9 cellular contexts compared by ENCODE assay signal in genomic region chr19:51020988-51021651, GRCh38. TPM values are rescaled to one million over a fixed set of nuclear protein-coding genes. Genes with fewer than 3 reads are reported as not detected.
DNase-seq lines count a peak whose midpoint lies in the region; ATAC-seq, FAIRE-seq and TF ChIP-seq lines count a peak whose summit lies in the region.
"Had no signal": no experiment of that assay in that cellular context is flagged by ENCODE, and none has a peak within 500 bp of the region (broad histone marks: within the 10 kb centered on the region; RNA-seq: fewer than 3 reads in every experiment).

No MANE protein-coding gene starts in this region.

- no peak overlapping the region for H3K4me2 ChIP-seq in GM12878 (ENCODE audit: control insufficient read depth, insufficient read depth)

- peak; percentile 31; the same call in 1 of the 2 replicates for TF ChIP-seq RAD21 in GM12878 (IDR thresholded peaks at IDR 0.05; ENCODE audit: insufficient read depth, low read depth, low read length)

- in situ Hi-C loops in ACHN (cut with HindIII; ENCODE audit: low pct_ligation_motif_present, low pct_unique_long_range_greater_than_20kb, low sequenced_read_pairs) (no loop called here), GM12878 (cut with MboI) (no loop called here)

- H3K9ac ChIP-seq in GM12878 (ENCODE audit: control insufficient read depth, insufficient read depth, low read length) = no peak overlapping the region

- WGBS in GM12878 (ENCODE audit: insufficient coverage, insufficient replicate concordance, low lambda C conversion rate, missing lambda C conversion rate) = 24% methylated on average over 7 of the region's 7 CpGs
- 30 to 32% methylated on average over 7 of the region's 7 CpGs for WGBS in aorta, 2 donors

- no peak overlapping the region for H2AFZ ChIP-seq in GM12878 (ENCODE audit: control insufficient read depth, low read depth, low read length)

- DNase-seq in ACHN (peak; percentile 39), GM03348 (ENCODE audit: low spot score) (peak; percentile 64), NCI-H2029 treated with DMSO at 0.1 percent for 48 hours (lab: John Stamatoyannopoulos, UW) (peak; percentile 61), GM12878 (ENCODE audit: low read depth, low spot score) (no peak), left colon (no peak), aorta (peak; percentile 1 to 7)

- TF ChIP-seq CTCF in GM12878 (IDR thresholded peaks at IDR 0.05 in 2 of 3, conservative IDR thresholded peaks at IDR 0.05 in 1 of 3; ENCODE audit: control insufficient read depth in 2 of 3, extremely low read depth in 1 of 3, insufficient read depth in 1 of 3, low read depth in 3 of 3, low read length in 3 of 3) = peak; percentile 47 to 52 (median 48)

- no TSS peak for BruUV-seq in GM12878 (replicated peaks; lab: Mats Ljungman, UMichigan)

- RAD21 ChIA-PET in GM12878 (lab: Charles Lee; ENCODE audit: unreplicated experiment) = interaction anchor here (0.5 to 1.4 kb wide), 2 partner anchors 75 to 98 kb away, joined by 3 to 4 read pairs; no protein-coding TSS in a partner anchor

- H3K27ac ChIP-seq in GM12878 (ENCODE audit: control insufficient read depth, insufficient read depth) = no peak overlapping the region
- no peak overlapping the region for H3K27ac ChIP-seq in aorta (ENCODE audit: low read depth in 1 of 2, low read length in 2 of 2)

- H4K20me1 ChIP-seq in GM12878 (ENCODE audit: control insufficient read depth, insufficient read depth) = no peaks in the 10 kb centered on the region

- no peaks in the 10 kb centered on the region for H3K36me3 ChIP-seq in GM12878 (ENCODE audit: control insufficient read depth in 2 of 2, insufficient read depth in 2 of 2, low read length in 1 of 2)
- no peaks in the 10 kb centered on the region for H3K36me3 ChIP-seq in aorta (ENCODE audit: control insufficient read depth in 1 of 2, insufficient read depth in 2 of 2, low read length in 1 of 2)

- no peak for TF ChIP-seq EP300 in GM12878 (IDR thresholded peaks at IDR 0.05; ENCODE audit: borderline replicate concordance in 1 of 2, control insufficient read depth in 1 of 2, low read depth in 2 of 2, low read length in 2 of 2)

- ATAC-seq in GM12878 (peak; percentile 49), left colon (peak; percentile 53), aorta (ENCODE audit: low FRiP score) (no peak), HG02642 (IDR thresholded peaks at IDR 0.05; ENCODE audit: poor library complexity, unreplicated experiment) (no peak), HG02884 (IDR thresholded peaks at IDR 0.05; ENCODE audit: unreplicated experiment) (no peak)

- no peak for TF ChIP-seq POLR2A in GM12878 (IDR thresholded peaks at IDR 0.05; ENCODE audit: low read depth, low read length)

- H3K4me1 ChIP-seq in GM12878 (ENCODE audit: control insufficient read depth, insufficient read depth, low read length) = no peaks in the 10 kb centered on the region
- H3K4me1 ChIP-seq in aorta (ENCODE audit: control insufficient read depth in 1 of 2, insufficient read depth in 2 of 2, low read length in 2 of 2) = no peaks in the 10 kb centered on the region

- H3K9me3 ChIP-seq in GM12878 (replicated peaks; ENCODE audit: control insufficient read depth, insufficient read depth, low read length) (no peaks in the 10 kb centered on the region; the same call in 2 of the 3 replicates), aorta (ENCODE audit: control insufficient read depth, low read length) (no peaks in the 10 kb centered on the region)

- SMC1A ChIA-PET in GM12878 (lab: Charles Lee; ENCODE audit: uncharacterized antibody, unreplicated experiment) = no interaction called here

- CTCF ChIA-PET in GM12878 (lab: Yijun Ruan, JAX) = interaction anchor here (0.7 to 1.9 kb wide), 6 partner anchors 41 to 238 kb away, joined by 3 to 17 read pairs (median 4); no protein-coding TSS in a partner anchor

- intact Hi-C loops in GM12878 (cut with micrococcal nuclease; ENCODE audit: unreplicated experiment) (no loop called here), left colon (cut with DNase I, micrococcal nuclease) (no loop called here), aorta (cut with DNase I) (no loop called here)

- H3K4me3 ChIP-seq in GM12878 = no peak overlapping the region
- no peak overlapping the region for H3K4me3 ChIP-seq in aorta (ENCODE audit: low read length in 2 of 2)

- no peaks in the 10 kb centered on the region for H3K79me2 ChIP-seq in GM12878 (ENCODE audit: control insufficient read depth, insufficient read depth, low read length)

- peak; percentile 54 for FAIRE-seq in GM12878 (lab: Jason Lieb, UNC)
- FAIRE-seq: colon had no signal

- H3K27me3 ChIP-seq in GM12878 (replicated peaks in 1 of 2; ENCODE audit: control insufficient read depth in 2 of 2, insufficient read depth in 2 of 2, low read length in 1 of 2) = no peaks in the 10 kb centered on the region; a peak in 3 of 4 replicates
- no peaks in the 10 kb centered on the region for H3K27me3 ChIP-seq in aorta (ENCODE audit: control insufficient read depth in 1 of 2, insufficient read depth in 2 of 2, low read length in 1 of 2)

- POLR2A ChIA-PET in GM12878 (lab: Charles Lee) = interaction anchor here (0.6 kb wide), 1 partner anchor 13 kb away, joined by 6 read pairs; no protein-coding TSS in a partner anchor

RNA-seq across cellular contexts. Expression of gene KLK10, which starts 1.6 kb away (rescaled TPM):
- not detected in 2 replicates for total RNA-seq in GM12878 (2013; cell fraction: nucleolus; rRNA removed)
- total RNA-seq in GM12878 (2014; rRNA removed) (not detected in 2 replicates), GM12878 (2014; rRNA removed; fragmentation: Illumina TruSeq; extraction: Trizol) (not detected in 2 replicates), GM12878 (2021) (not detected in 2 replicates), left colon (under 1 TPM; 0.37 to 0.70 TPM), aorta (not detected)
- not detected for polyA plus RNA-seq in GM12878 (2011; ENCODE audit: low read depth)
- polyA plus RNA-seq in GM12878 (2011; rRNA removed) (not detected in 2 replicates), GM12878 (2014; fragmentation: Illumina TruSeq; extraction: Trizol) (not detected in 2 replicates), GM12878 (2014; fragmentation: Nextera tagmentation; extraction: Ambion mirVana) (not detected), GM12878 (2014; rRNA removed) (not detected in 2 replicates), GM12878 (2016; fragmentation: Nextera tagmentation; extraction: Ambion mirVana) (not detected), aorta (under 1 TPM in 1 of 2 donors, not detected in 1; 0.08 TPM)
- not detected in 2 replicates for polyA plus RNA-seq in GM12878 (2011; cell fraction: cytosol; rRNA removed)
- not detected in 2 replicates for polyA plus RNA-seq in GM12878 (2011; cell fraction: nucleus; rRNA removed)
- polyA plus RNA-seq in GM12878 (2012) = not detected in 2 replicates
- not detected in 2 replicates for polyA minus RNA-seq in GM12878 (2011; rRNA and poly(A)+ RNA removed)
- polyA minus RNA-seq in GM12878 (2011; cell fraction: cytosol; rRNA and poly(A)+ RNA removed) = not detected in 2 replicates
- not detected in 2 replicates for polyA minus RNA-seq in GM12878 (2011; cell fraction: nucleus; rRNA and poly(A)+ RNA removed)

RNA-seq across cellular contexts. Expression of gene KLK11, which starts 5.3 kb away (rescaled TPM):
- not detected in 2 replicates for total RNA-seq in GM12878 (2013; cell fraction: nucleolus; rRNA removed)
- total RNA-seq in GM12878 (2014; rRNA removed) (not detected in 2 replicates), GM12878 (2014; rRNA removed; fragmentation: Illumina TruSeq; extraction: Trizol) (not detected in 2 replicates), GM12878 (2021) (not detected in 2 replicates), left colon (under 1 TPM; 0.47 to 0.64 TPM), aorta (not detected)
- not detected for polyA plus RNA-seq in GM12878 (2011; ENCODE audit: low read depth)
- polyA plus RNA-seq in GM12878 (2011; rRNA removed) (not detected in 2 replicates), GM12878 (2014; fragmentation: Illumina TruSeq; extraction: Trizol) (not detected in 2 replicates), GM12878 (2014; fragmentation: Nextera tagmentation; extraction: Ambion mirVana) (not detected), GM12878 (2014; rRNA removed) (not detected in 2 replicates), GM12878 (2016; fragmentation: Nextera tagmentation; extraction: Ambion mirVana) (not detected), aorta (under 1 TPM; 0.25 to 0.43 TPM)
- polyA plus RNA-seq in GM12878 (2011; cell fraction: cytosol; rRNA removed) = not detected in 2 replicates
- polyA plus RNA-seq in GM12878 (2011; cell fraction: nucleus; rRNA removed) = not detected in 2 replicates
- not detected in 2 replicates for polyA plus RNA-seq in GM12878 (2012)
- polyA minus RNA-seq in GM12878 (2011; rRNA and poly(A)+ RNA removed) = not detected in 2 replicates
- not detected in 2 replicates for polyA minus RNA-seq in GM12878 (2011; cell fraction: cytosol; rRNA and poly(A)+ RNA removed)
- polyA minus RNA-seq in GM12878 (2011; cell fraction: nucleus; rRNA and poly(A)+ RNA removed) = not detected in 2 replicates

RNA-seq across cellular contexts. Expression of gene KLK12, which starts 13.7 kb away (rescaled TPM):
- not detected in 2 replicates for total RNA-seq in GM12878 (2013; cell fraction: nucleolus; rRNA removed)
- total RNA-seq in GM12878 (2014; rRNA removed) (not detected in 2 replicates), GM12878 (2014; rRNA removed; fragmentation: Illumina TruSeq; extraction: Trizol) (not detected in 2 replicates), GM12878 (2021) (not detected in 2 replicates), left colon (under 1 TPM; 0.73 to 0.81 TPM), aorta (not detected)
- not detected for polyA plus RNA-seq in GM12878 (2011; ENCODE audit: low read depth)
- polyA plus RNA-seq in GM12878 (2011; rRNA removed) (not detected in 2 replicates), GM12878 (2014; fragmentation: Illumina TruSeq; extraction: Trizol) (not detected in 2 replicates), GM12878 (2014; fragmentation: Nextera tagmentation; extraction: Ambion mirVana) (not detected), GM12878 (2014; rRNA removed) (not detected in 2 replicates), GM12878 (2016; fragmentation: Nextera tagmentation; extraction: Ambion mirVana) (not detected), aorta (not detected)
- not detected in 2 replicates for polyA plus RNA-seq in GM12878 (2011; cell fraction: cytosol; rRNA removed)
- not detected in 2 replicates for polyA plus RNA-seq in GM12878 (2011; cell fraction: nucleus; rRNA removed)
- polyA plus RNA-seq in GM12878 (2012) = not detected in 2 replicates
- not detected in 2 replicates for polyA minus RNA-seq in GM12878 (2011; rRNA and poly(A)+ RNA removed)
- polyA minus RNA-seq in GM12878 (2011; cell fraction: cytosol; rRNA and poly(A)+ RNA removed) = not detected in 2 replicates
- polyA minus RNA-seq in GM12878 (2011; cell fraction: nucleus; rRNA and poly(A)+ RNA removed) = not detected in 2 replicates

RNA-seq across cellular contexts. Expression of gene KLK8, which starts 19.7 kb away (rescaled TPM):
- not detected in 2 replicates for total RNA-seq in GM12878 (2013; cell fraction: nucleolus; rRNA removed)
- total RNA-seq in GM12878 (2014; rRNA removed) = not detected in 2 replicates
- total RNA-seq in GM12878 (2014; rRNA removed; fragmentation: Illumina TruSeq; extraction: Trizol) = not detected in 2 replicates
- total RNA-seq in GM12878 (2021) = not detected in 2 replicates
- not detected for polyA plus RNA-seq in GM12878 (2011; ENCODE audit: low read depth)
- polyA plus RNA-seq in GM12878 (2011; rRNA removed) = not detected in 2 replicates
- polyA plus RNA-seq in GM12878 (2011; cell fraction: cytosol; rRNA removed) = not detected in 2 replicates
- polyA plus RNA-seq in GM12878 (2011; cell fraction: nucleus; rRNA removed) = not detected in 2 replicates
- polyA plus RNA-seq in GM12878 (2012) = not detected in 2 replicates
- polyA plus RNA-seq in GM12878 (2014; fragmentation: Illumina TruSeq; extraction: Trizol) = not detected in 2 replicates
- not detected for polyA plus RNA-seq in GM12878 (2014; fragmentation: Nextera tagmentation; extraction: Ambion mirVana)
- not detected in 2 replicates for polyA plus RNA-seq in GM12878 (2014; rRNA removed)
- polyA plus RNA-seq in GM12878 (2016; fragmentation: Nextera tagmentation; extraction: Ambion mirVana) = not detected
- polyA minus RNA-seq in GM12878 (2011; rRNA and poly(A)+ RNA removed) = not detected in 2 replicates
- not detected in 2 replicates for polyA minus RNA-seq in GM12878 (2011; cell fraction: cytosol; rRNA and poly(A)+ RNA removed)
- not detected in 2 replicates for polyA minus RNA-seq in GM12878 (2011; cell fraction: nucleus; rRNA and poly(A)+ RNA removed)
- not detected for total RNA-seq in left colon
- not detected for total RNA-seq in aorta
- not detected for polyA plus RNA-seq in aorta

RNA-seq across cellular contexts. Expression of gene KLK7, which starts 37.4 kb away (rescaled TPM):
- total RNA-seq in GM12878 (2013; cell fraction: nucleolus; rRNA removed) = not detected in 2 replicates
- not detected in 2 replicates for total RNA-seq in GM12878 (2014; rRNA removed)
- not detected in 2 replicates for total RNA-seq in GM12878 (2014; rRNA removed; fragmentation: Illumina TruSeq; extraction: Trizol)
- not detected in 2 replicates for total RNA-seq in GM12878 (2021)
- not detected for polyA plus RNA-seq in GM12878 (2011; ENCODE audit: low read depth)
- not detected in 2 replicates for polyA plus RNA-seq in GM12878 (2011; rRNA removed)
- not detected in 2 replicates for polyA plus RNA-seq in GM12878 (2011; cell fraction: cytosol; rRNA removed)
- not detected in 2 replicates for polyA plus RNA-seq in GM12878 (2011; cell fraction: nucleus; rRNA removed)
- polyA plus RNA-seq in GM12878 (2012) = not detected in 2 replicates
- not detected in 2 replicates for polyA plus RNA-seq in GM12878 (2014; fragmentation: Illumina TruSeq; extraction: Trizol)
- not detected for polyA plus RNA-seq in GM12878 (2014; fragmentation: Nextera tagmentation; extraction: Ambion mirVana)
- polyA plus RNA-seq in GM12878 (2014; rRNA removed) = not detected in 2 replicates
- not detected for polyA plus RNA-seq in GM12878 (2016; fragmentation: Nextera tagmentation; extraction: Ambion mirVana)
- not detected in 2 replicates for polyA minus RNA-seq in GM12878 (2011; rRNA and poly(A)+ RNA removed)
- not detected in 2 replicates for polyA minus RNA-seq in GM12878 (2011; cell fraction: cytosol; rRNA and poly(A)+ RNA removed)
- polyA minus RNA-seq in GM12878 (2011; cell fraction: nucleus; rRNA and poly(A)+ RNA removed) = not detected in 2 replicates
- total RNA-seq in left colon = not detected
- total RNA-seq in aorta = not detected
- not detected for polyA plus RNA-seq in aorta

Comparison
In these comparisons a context has a peak if more than half of its experiments do, and no peak if none do; other contexts are left out.
1. DNase-seq: peak in ACHN (single experiment), GM03348 (single experiment), NCI-H2029 treated with DMSO at 0.1 percent for 48 hours (single experiment) and aorta (2 of 2); none in GM12878 (single experiment) and left colon (0 of 2).
2. ATAC-seq: peak in GM12878 (single experiment) and left colon (single experiment); none in aorta (single experiment), HG02642 (single experiment) and HG02884 (single experiment).